In genomic region chr4:2560167-2560566, GRCh38 we compare ENCODE assay signal across 28 cellular contexts.
"Had no signal": no experiment of that assay in that cellular context is flagged by ENCODE, and none has a peak within 500 bp of the region (broad histone marks: within the 10 kb centered on the region; RNA-seq: fewer than 3 reads in every experiment).

No MANE protein-coding gene starts in this region.

- H3K9ac ChIP-seq: parathyroid adenoma had no signal

- H3K27ac ChIP-seq: breast epithelium, coronary artery, esophagus squamous epithelium, gastrocnemius medialis, parathyroid adenoma, sigmoid colon, thoracic aorta, vagina had no signal

- ATAC-seq: activated T-helper 17 cell treated with anti-CD3 and anti-CD28 coated beads, Interleukin-2, amount 50 U/mL, for 72 hours; gastrocnemius medialis; left colon had no signal

- H3K27me3 Mint-ChIP-seq: activated CD4-positive, alpha-beta memory T cell treated with anti-CD3 and anti-CD28 coated beads, Interleukin-2, amount 10 ng/mL, durations not matched to agents 7 days and 5 days; activated CD4-positive, alpha-beta T cell treated with anti-CD3 and anti-CD28 coated beads, Interleukin-2, amount 10 ng/mL, durations not matched to agents 24 days and 14 days; activated naive CD8-positive, alpha-beta T cell; activated T-helper 17 cell treated with anti-CD3 and anti-CD28 coated beads, Interleukin-2, amount 50 U/mL, for 72 hours; type B pancreatic cell had no signal

- H3K36me3 ChIP-seq: breast epithelium, gastrocnemius medialis, sigmoid colon, thoracic aorta, vagina had no signal

- H3K4me3 Mint-ChIP-seq: activated CD4-positive, alpha-beta memory T cell treated with anti-CD3 and anti-CD28 coated beads, Interleukin-2, amount 10 ng/mL, durations not matched to agents 7 days and 5 days; activated CD4-positive, alpha-beta T cell treated with anti-CD3 and anti-CD28 coated beads, Interleukin-2, amount 10 ng/mL, durations not matched to agents 24 days and 14 days; activated naive CD8-positive, alpha-beta T cell; activated T-helper 17 cell treated with anti-CD3 and anti-CD28 coated beads, Interleukin-2, amount 50 U/mL, for 72 hours; nephron; T-helper 1 cell treated with Interleukin-12 subunit alpha and Interleukin-12 subunit beta and Interleukin-4 antibody, amounts not matched to agents 30 μg/mL and 1 μg/mL, for 36 hours; type B pancreatic cell had no signal

- H3K9me3 ChIP-seq: breast epithelium, esophagus squamous epithelium, gastrocnemius medialis, sigmoid colon, thoracic aorta, vagina had no signal

- H3K27me3 ChIP-seq: breast epithelium, esophagus squamous epithelium, gastrocnemius medialis, sigmoid colon, vagina had no signal

- H3K9me3 Mint-ChIP-seq: activated CD4-positive, alpha-beta memory T cell treated with anti-CD3 and anti-CD28 coated beads, Interleukin-2, amount 10 ng/mL, durations not matched to agents 7 days and 5 days; activated CD4-positive, alpha-beta T cell treated with anti-CD3 and anti-CD28 coated beads, Interleukin-2, amount 10 ng/mL, durations not matched to agents 24 days and 14 days; activated T-helper 17 cell treated with anti-CD3 and anti-CD28 coated beads, Interleukin-2, amount 50 U/mL, for 72 hours; nephron; T-helper 1 cell treated with Interleukin-12 subunit alpha and Interleukin-12 subunit beta and Interleukin-4 antibody, amounts not matched to agents 30 μg/mL and 1 μg/mL, for 36 hours; type B pancreatic cell had no signal

- H3K4me3 ChIP-seq: breast epithelium, coronary artery, esophagus squamous epithelium, gastrocnemius medialis, lung, sigmoid colon, smooth muscle cell, thoracic aorta, vagina had no signal

- DNase-seq: activated CD4-positive, alpha-beta memory T cell treated with anti-CD3 and anti-CD28 coated beads, Interleukin-2, amount 10 ng/mL, durations not matched to agents 7 days and 5 days; activated CD4-positive, alpha-beta T cell treated with anti-CD3 and anti-CD28 coated beads, Interleukin-2, amount 10 ng/mL, durations not matched to agents 24 days and 14 days; activated CD4-positive, CD25-positive, alpha-beta regulatory T cell; activated naive CD4-positive, alpha-beta T cell; amniotic stem cell; cerebellar nuclear complex; esophagus squamous epithelium; gastrocnemius medialis; islet precursor cell; left colon; nucleus accumbens; sigmoid colon; stimulated activated CD4-positive, alpha-beta T cell treated with anti-CD3 and anti-CD28 coated beads, Interleukin-15, amount 100 ng/mL, for 24 hours; stimulated activated CD4-positive, alpha-beta T cell treated with anti-CD3 and anti-CD28 coated beads, Interleukin-2, amount 100 ng/mL, for 48 hours; stimulated activated CD8-positive, alpha-beta memory T cell treated with anti-CD3 and anti-CD28 coated beads, Interleukin-4, amount 100 ng/mL, for 48 hours; stimulated activated naive CD4-positive, alpha-beta T cell treated with Interleukin-2 at 50 U/mL for 16 hours had no signal

- H2AFZ ChIP-seq: parathyroid adenoma had no signal

- H3K4me1 ChIP-seq: breast epithelium had no signal

- H3K27ac Mint-ChIP-seq: activated CD4-positive, alpha-beta T cell treated with anti-CD3 and anti-CD28 coated beads, Interleukin-2, amount 10 ng/mL, durations not matched to agents 24 days and 14 days; activated T-helper 17 cell treated with anti-CD3 and anti-CD28 coated beads, Interleukin-2, amount 50 U/mL, for 72 hours; type B pancreatic cell had no signal

- H3K4me2 ChIP-seq: smooth muscle cell had no signal
